1 cellular context compared by ENCODE assay signal in the genomic region with DNA sequence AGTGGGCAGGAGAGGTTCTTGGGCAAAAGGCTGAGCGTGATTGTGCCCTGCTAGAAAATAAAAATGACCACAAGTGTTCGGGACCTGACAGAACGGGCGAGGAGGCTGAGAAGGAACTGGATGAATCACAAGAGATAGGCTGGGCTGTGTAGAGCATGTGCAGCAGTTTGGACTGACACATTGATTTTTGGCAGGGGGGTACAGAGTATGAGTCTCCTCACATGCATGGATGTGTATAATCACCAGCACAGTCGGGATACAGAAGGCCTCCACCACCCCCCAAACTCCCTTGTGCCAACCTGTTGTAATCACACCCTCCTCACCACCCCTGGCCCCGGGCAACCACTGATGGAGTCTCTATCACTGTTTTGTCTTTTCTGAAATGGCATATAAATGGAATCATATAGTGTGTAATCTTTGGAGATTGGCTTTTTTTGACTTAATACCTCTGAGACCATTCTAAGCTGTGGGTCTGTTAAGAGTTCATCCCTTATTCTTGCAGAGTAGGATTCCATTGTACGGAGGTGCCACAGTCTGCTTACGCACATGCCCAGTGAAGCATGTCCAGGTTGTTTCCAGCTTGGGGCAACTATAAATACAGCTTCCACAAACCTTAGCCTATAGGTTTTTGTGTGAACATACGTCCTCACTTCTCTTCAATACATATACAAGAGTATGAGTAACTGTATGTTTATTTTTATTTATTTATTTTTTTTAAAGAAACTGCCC.
TF ChIP-seq lines count a peak whose summit lies in the region.

No MANE protein-coding gene starts in this region.

TF ChIP-seq in IMR-90, 13 proteins besides CTCF, POLR2A, EP300 and RAD21:
- no peak for TF ChIP-seq RFX5 (IDR thresholded peaks at IDR 0.05; ENCODE audit: low read depth, low read length)
- TF ChIP-seq, protein P1, sequence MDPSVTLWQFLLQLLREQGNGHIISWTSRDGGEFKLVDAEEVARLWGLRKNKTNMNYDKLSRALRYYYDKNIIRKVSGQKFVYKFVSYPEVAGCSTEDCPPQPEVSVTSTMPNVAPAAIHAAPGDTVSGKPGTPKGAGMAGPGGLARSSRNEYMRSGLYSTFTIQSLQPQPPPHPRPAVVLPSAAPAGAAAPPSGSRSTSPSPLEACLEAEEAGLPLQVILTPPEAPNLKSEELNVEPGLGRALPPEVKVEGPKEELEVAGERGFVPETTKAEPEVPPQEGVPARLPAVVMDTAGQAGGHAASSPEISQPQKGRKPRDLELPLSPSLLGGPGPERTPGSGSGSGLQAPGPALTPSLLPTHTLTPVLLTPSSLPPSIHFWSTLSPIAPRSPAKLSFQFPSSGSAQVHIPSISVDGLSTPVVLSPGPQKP (IDR thresholded peaks at IDR 0.05; ENCODE audit: borderline replicate concordance, low read depth, low read length) = no peak
- no peak for TF ChIP-seq MAFK (IDR thresholded peaks at IDR 0.05; ENCODE audit: low read depth, low read length)
- no peak for TF ChIP-seq SMC3 (IDR thresholded peaks at IDR 0.05; ENCODE audit: low read depth, low read length)
- TF ChIP-seq MAZ (IDR thresholded peaks at IDR 0.05; ENCODE audit: borderline replicate concordance, low read depth, low read length) = no peak
- TF ChIP-seq CHD1 (IDR thresholded peaks at IDR 0.05; ENCODE audit: low read depth, low read length) = no peak
- no peak for TF ChIP-seq MXI1 (IDR thresholded peaks at IDR 0.05; ENCODE audit: borderline replicate concordance, low read depth, low read length)
- TF ChIP-seq, protein P2, sequence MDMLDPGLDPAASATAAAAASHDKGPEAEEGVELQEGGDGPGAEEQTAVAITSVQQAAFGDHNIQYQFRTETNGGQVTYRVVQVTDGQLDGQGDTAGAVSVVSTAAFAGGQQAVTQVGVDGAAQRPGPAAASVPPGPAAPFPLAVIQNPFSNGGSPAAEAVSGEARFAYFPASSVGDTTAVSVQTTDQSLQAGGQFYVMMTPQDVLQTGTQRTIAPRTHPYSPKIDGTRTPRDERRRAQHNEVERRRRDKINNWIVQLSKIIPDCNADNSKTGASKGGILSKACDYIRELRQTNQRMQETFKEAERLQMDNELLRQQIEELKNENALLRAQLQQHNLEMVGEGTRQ (IDR thresholded peaks at IDR 0.05; ENCODE audit: low read depth, low read length) = no peak
- no peak for TF ChIP-seq RCOR1 (IDR thresholded peaks at IDR 0.05; ENCODE audit: insufficient replicate concordance, low read length)
- no peak for TF ChIP-seq BHLHE40 (IDR thresholded peaks at IDR 0.05; ENCODE audit: low read depth, low read length)
- no peak for TF ChIP-seq NFE2L2 (IDR thresholded peaks at IDR 0.05; ENCODE audit: low read depth, low read length)
- no peak for TF ChIP-seq CEBPB (IDR thresholded peaks at IDR 0.05; ENCODE audit: low read depth, low read length)
- TF ChIP-seq FOS (IDR thresholded peaks at IDR 0.05; ENCODE audit: low read depth, low read length) = no peak
TF ChIP-seq in IMR-90: peak in this region for 0.
